ENCODE assay signal across 8 cellular contexts in the genomic region with DNA sequence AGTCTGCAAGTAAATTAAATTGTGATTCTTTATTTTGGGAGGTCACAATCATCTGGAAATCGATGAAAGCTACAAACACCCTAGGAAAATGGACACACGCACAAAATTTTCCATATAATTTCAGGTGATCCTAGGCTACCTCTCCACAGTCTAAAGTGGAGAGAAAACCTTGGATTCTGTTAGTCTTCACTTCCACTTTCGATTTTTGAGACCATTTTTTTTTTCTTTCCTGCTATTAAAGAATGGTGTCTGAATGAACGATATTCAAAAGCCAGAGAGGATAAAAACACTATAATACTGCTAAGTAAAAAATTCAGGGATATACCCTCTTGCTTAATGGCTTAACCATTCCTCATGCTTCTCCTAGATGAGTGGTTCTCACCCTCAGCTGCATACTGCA. TPM values are rescaled to one million over a fixed set of nuclear protein-coding genes. Genes with fewer than 3 reads are reported as not detected.
DNase-seq lines count a peak whose midpoint lies in the region; ATAC-seq and TF ChIP-seq lines count a peak whose summit lies in the region.

No MANE protein-coding gene starts in this region.

- H3K9me3 Mint-ChIP-seq in chondrocyte (ENCODE audit: low read depth): no peaks in the 10 kb centered on the region
- H3K9me3 Mint-ChIP-seq in nephron: no peaks in the 10 kb centered on the region

- H3K27me3 Mint-ChIP-seq in chondrocyte (ENCODE audit: low read depth): no peaks in the 10 kb centered on the region
- H3K27me3 Mint-ChIP-seq in nephron (ENCODE audit: low read depth): no peaks in the 10 kb centered on the region

- ATAC-seq in HG03457 (IDR thresholded peaks at IDR 0.05; ENCODE audit: unreplicated experiment) (no peak), GM21447 (IDR thresholded peaks at IDR 0.05; ENCODE audit: unreplicated experiment) (no peak)

- H3K4me3 Mint-ChIP-seq in chondrocyte (ENCODE audit: unreplicated experiment) (peak overlapping the region; percentile 97), nephron (peak overlapping the region; percentile 97 to 100 (median 100))

- no peaks in the 10 kb centered on the region for H3K36me3 ChIP-seq in BE2C

- H3K4me1 ChIP-seq in BE2C: peaks cover 8% of the 10 kb centered on the region

- TF ChIP-seq CTCF in BE2C (IDR thresholded peaks at IDR 0.05; ENCODE audit: low read depth, low read length) (no peak), LNCaP clone FGC (IDR thresholded peaks at IDR 0.05; ENCODE audit: control insufficient read depth, extremely low read depth, insufficient read depth) (no peak), chondrocyte (IDR thresholded peaks at IDR 0.05) (no peak), nephron (IDR thresholded peaks at IDR 0.05; ENCODE audit: unreplicated experiment in 3 of 3) (no peak)

- H3K27ac Mint-ChIP-seq in chondrocyte (ENCODE audit: unreplicated experiment) (peak overlapping the region; percentile 98), nephron (peak overlapping the region; percentile 99 to 100 (median 99))

- H3K36me3 Mint-ChIP-seq in chondrocyte (ENCODE audit: low read depth): no peaks in the 10 kb centered on the region
- no peaks in the 10 kb centered on the region for H3K36me3 Mint-ChIP-seq in nephron (ENCODE audit: low read depth)

- DNase-seq in BE2C (no peak), LNCaP clone FGC (ENCODE audit: low read depth) (no peak), chondrocyte (ENCODE audit: low spot score) (no peak), NCI-H1105 (lab: John Stamatoyannopoulos, UW) (no peak)
- DNase-seq in stimulated activated CD4-positive, alpha-beta T cell treated with anti-CD3 and anti-CD28 coated beads, Interleukin-4, amount 100 ng/mL, for 1 hour: no peak

- H3K4me1 Mint-ChIP-seq in chondrocyte (ENCODE audit: low read depth) (peaks cover 74% of the 10 kb centered on the region), nephron (peaks cover 57% of the 10 kb centered on the region)

- no peaks in the 10 kb centered on the region for H3K9me3 ChIP-seq in BE2C

- H3K27me3 ChIP-seq in BE2C: no peaks in the 10 kb centered on the region

- H3K4me3 ChIP-seq in BE2C (ENCODE audit: low read depth, low read length): peak overlapping the region; percentile 88
- H3K4me3 ChIP-seq in LNCaP clone FGC (ENCODE audit: low read depth, low read length): peak overlapping the region; percentile 86

RNA-seq across cellular contexts. Expression of a gene that starts 1.7 kb away (rescaled TPM):
- 16.9 TPM for polyA plus RNA-seq in BE2C (2012; ENCODE audit: insufficient read depth, insufficient read length, low read depth)
- total RNA-seq in chondrocyte: 54.4 to 110 TPM (median 56.9 TPM) in 3 replicates

RNA-seq across cellular contexts. Expression of a gene that starts 28.2 kb away (rescaled TPM):
- 31.5 TPM for polyA plus RNA-seq in BE2C (2012; ENCODE audit: insufficient read depth, insufficient read length, low read depth)
- 26.0 to 33.0 TPM (median 31.8 TPM) in 3 replicates for total RNA-seq in chondrocyte

RNA-seq across cellular contexts. Expression of a gene that starts 49.4 kb away (rescaled TPM):
- polyA plus RNA-seq in BE2C (2012; ENCODE audit: insufficient read depth, insufficient read length, low read depth): not detected
- total RNA-seq in chondrocyte: 0.45 TPM in 1 of 3 replicates, not detected in the others
